Comparison of ENCODE assay signal across 18 cellular contexts in the genomic region with DNA sequence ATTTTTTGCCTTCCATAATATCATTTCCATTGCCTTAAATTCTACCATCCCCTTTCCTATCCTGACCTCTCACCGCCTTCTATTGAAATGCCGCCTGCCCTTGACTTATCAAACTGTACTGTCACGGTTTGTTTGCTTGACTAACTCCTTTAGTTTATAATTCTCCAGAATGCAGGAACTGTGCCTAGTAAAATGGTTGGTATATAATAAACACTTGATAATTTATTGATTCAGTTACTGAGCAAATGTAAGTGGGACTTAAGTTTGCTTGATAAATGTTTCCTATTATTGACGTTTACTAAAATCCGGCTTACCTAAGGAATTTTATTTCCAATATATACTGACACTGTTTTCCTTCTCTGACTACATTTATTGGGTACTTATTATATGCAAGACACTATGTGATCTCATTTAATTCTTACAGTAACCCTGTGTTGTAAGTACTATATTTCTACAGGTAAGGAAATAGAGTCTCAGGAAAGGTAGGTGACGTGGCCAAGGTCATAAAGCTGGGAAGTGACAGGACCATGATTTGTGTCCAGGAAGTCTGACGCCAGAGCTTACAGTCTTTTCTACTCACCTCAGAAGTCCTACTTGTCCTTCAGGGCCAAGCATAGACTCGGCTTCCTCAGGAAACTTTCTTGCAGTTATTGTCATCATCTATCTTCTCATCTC. TPM values are rescaled to one million over a fixed set of nuclear protein-coding genes. Genes with fewer than 3 reads are reported as not detected.
A peak's percentile ranks its signal among the peaks of the same experiment; 100 is the strongest.
DNase-seq lines count a peak whose midpoint lies in the region; ATAC-seq, FAIRE-seq and TF ChIP-seq lines count a peak whose summit lies in the region.
"Had no signal": no experiment of that assay in that cellular context is flagged by ENCODE, and none has a peak within 500 bp of the region (broad histone marks: within the 10 kb centered on the region; RNA-seq: fewer than 3 reads in every experiment).

No MANE protein-coding gene starts in this region.

- TF ChIP-seq CTCF in transverse colon (IDR thresholded peaks at IDR 0.05) = no peak

- DNase-seq in RCC 7860 (ENCODE audit: low spot score) (no peak), kidney tubule cell (ENCODE audit: low spot score) (peak; percentile 47), transverse colon (peak; percentile 70), GOT3 (lab: John Stamatoyannopoulos, UW) (no peak), NCI-H1694 treated with DMSO at 0.1 percent for 48 hours (lab: John Stamatoyannopoulos, UW) (no peak)
- DNase-seq: CD4-positive, alpha-beta memory T cell; HFFc6; MG63; NCI-H1105; NCI-H187; NCI-H446 treated with DMSO at 0.1 percent for 48 hours; NCI-H82; SHP77 treated with DMSO at 0.1 percent for 48 hours had no signal

- peak; percentile 62 for FAIRE-seq in RCC 7860 (lab: Jason Lieb, UNC)

- TF ChIP-seq POLR2A in transverse colon (IDR thresholded peaks at IDR 0.05) = no peak

- H3K4me1 ChIP-seq in muscle layer of duodenum (ENCODE audit: control insufficient read depth in 1 of 2, insufficient read depth in 2 of 2, low read length in 2 of 2) (peaks cover 8 to 34% of the 10 kb centered on the region in 2 donors), transverse colon (peaks cover 9 to 46% (median 34%) of the 10 kb centered on the region in 4 donors)

- H3K4me1 Mint-ChIP-seq in stimulated activated memory B cell treated with anti-CD40 and anti-IgM and Interleukin-4, amounts not matched to agents 10 μg/mL and 1 μg/mL and 100 μg/mL, for 72 hours = no peaks in the 10 kb centered on the region
- H3K4me1 Mint-ChIP-seq: B cell; CD4-positive, alpha-beta memory T cell had no signal

- H3K4me3 Mint-ChIP-seq in stimulated activated memory B cell treated with anti-CD40 and anti-IgM and Interleukin-4, amounts not matched to agents 10 μg/mL and 1 μg/mL and 100 μg/mL, for 72 hours = no peak overlapping the region
- H3K4me3 Mint-ChIP-seq: B cell; CD4-positive, alpha-beta memory T cell; HFFc6 had no signal

- no peaks in the 10 kb centered on the region for H3K27me3 ChIP-seq in muscle layer of duodenum (ENCODE audit: low read depth, low read length)
- H3K27me3 ChIP-seq in transverse colon = no peaks in the 10 kb centered on the region
- H3K27me3 ChIP-seq: MG63 had no signal

- no peaks in the 10 kb centered on the region for H3K36me3 ChIP-seq in muscle layer of duodenum (ENCODE audit: control insufficient read depth in 1 of 2, insufficient read depth in 2 of 2, low read length in 2 of 2)
- no peaks in the 10 kb centered on the region for H3K36me3 ChIP-seq in transverse colon
- H3K36me3 ChIP-seq: MG63 had no signal

- no peaks in the 10 kb centered on the region for H3K27me3 Mint-ChIP-seq in stimulated activated memory B cell treated with anti-CD40 and anti-IgM and Interleukin-4, amounts not matched to agents 10 μg/mL and 1 μg/mL and 100 μg/mL, for 72 hours
- H3K27me3 Mint-ChIP-seq: B cell had no signal

- in situ Hi-C loops in transverse colon (cut with MboI; ENCODE audit: low pct_ligation_motif_present in 1 of 4, low pct_unique_long_range_greater_than_20kb in 1 of 4, low sequenced_read_pairs in 3 of 4) = no loop called here

- no peak for ATAC-seq in stimulated activated memory B cell treated with anti-CD40 and anti-IgM and Interleukin-4, amounts not matched to agents 10 μg/mL and 1 μg/mL and 100 μg/mL, for 72 hours
- ATAC-seq: Panc1 had no signal

- H3K27ac ChIP-seq in muscle layer of duodenum (ENCODE audit: low read length) (peak overlapping the region; percentile 56), transverse colon (peak overlapping the region; percentile 51 to 78 (median 70))
- H3K27ac ChIP-seq: KMS-11 had no signal

- H3K9me3 ChIP-seq in muscle layer of duodenum (ENCODE audit: control insufficient read depth in 1 of 2, low read length in 2 of 2) (no peaks in the 10 kb centered on the region), transverse colon (no peaks in the 10 kb centered on the region)
- H3K9me3 ChIP-seq: MG63 had no signal

- no peak overlapping the region for H3K27ac Mint-ChIP-seq in stimulated activated memory B cell treated with anti-CD40 and anti-IgM and Interleukin-4, amounts not matched to agents 10 μg/mL and 1 μg/mL and 100 μg/mL, for 72 hours
- H3K27ac Mint-ChIP-seq: B cell; CD4-positive, alpha-beta memory T cell; HFFc6 had no signal

- H3K36me3 Mint-ChIP-seq in stimulated activated memory B cell treated with anti-CD40 and anti-IgM and Interleukin-4, amounts not matched to agents 10 μg/mL and 1 μg/mL and 100 μg/mL, for 72 hours = no peaks in the 10 kb centered on the region
- H3K36me3 Mint-ChIP-seq: CD4-positive, alpha-beta memory T cell had no signal

- WGBS in transverse colon (ENCODE audit: low coverage in 1 of 2), 2 donors = 42 to 51% methylated on average over 8 of the region's 8 CpGs

- intact Hi-C loops in transverse colon (cut with DNase I; ENCODE audit: low total_unique reads) = loop anchor here (2.0 kb wide), 1 partner anchor 71 kb away; no protein-coding TSS in a partner anchor

- no peaks in the 10 kb centered on the region for H3K9me3 Mint-ChIP-seq in stimulated activated memory B cell treated with anti-CD40 and anti-IgM and Interleukin-4, amounts not matched to agents 10 μg/mL and 1 μg/mL and 100 μg/mL, for 72 hours
- H3K9me3 Mint-ChIP-seq: HFFc6 had no signal

- no peak for TF ChIP-seq EP300 in transverse colon (IDR thresholded peaks at IDR 0.05; ENCODE audit: low read depth)

- no peak overlapping the region for H3K4me3 ChIP-seq in muscle layer of duodenum (ENCODE audit: low read depth in 1 of 2, low read length in 2 of 2)
- H3K4me3 ChIP-seq in transverse colon = no peak overlapping the region
- H3K4me3 ChIP-seq: MG63 had no signal

RNA-seq across cellular contexts. Expression of a gene that starts 35.7 kb away (rescaled TPM):
- total RNA-seq in transverse colon = 100 to 1,000 TPM in 1 of 4 donors, 10 to 100 TPM in 3; 25.8 to 122 (median 59.8) TPM
- total RNA-seq: B cell; CD4-positive, alpha-beta memory T cell; HFFc6 had no signal

Comparison
In these comparisons a context has a peak if more than half of its experiments do, and no peak if none do; other contexts are left out.
1. DNase-seq: peak in kidney tubule cell (single experiment) and transverse colon (single experiment); none in RCC 7860 (single experiment), GOT3 (single experiment) and NCI-H1694 treated with DMSO at 0.1 percent for 48 hours (single experiment).